14 cellular contexts compared by ENCODE assay signal in the genomic region with DNA sequence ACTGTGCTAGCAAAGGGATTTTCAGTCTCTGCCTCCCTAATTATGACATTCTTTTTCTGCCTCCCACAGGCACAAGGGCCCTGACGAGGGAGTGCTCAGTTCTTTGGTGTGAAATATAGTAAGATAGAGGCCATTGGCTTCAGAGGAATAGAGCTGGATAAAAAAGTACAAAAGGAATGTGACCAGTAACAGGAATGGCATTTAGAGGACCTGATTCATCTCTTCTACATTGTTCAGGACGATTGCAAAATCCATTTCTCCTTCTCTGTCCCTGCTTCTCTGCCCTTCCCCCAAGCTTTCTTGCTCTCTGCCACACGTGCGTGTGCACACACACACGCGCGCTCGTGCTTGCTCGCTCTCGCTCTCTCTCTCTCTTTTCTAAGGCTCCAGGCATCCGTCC.
DNase-seq lines count a peak whose midpoint lies in the region; ATAC-seq and TF ChIP-seq lines count a peak whose summit lies in the region.
"Had no signal": no experiment of that assay in that cellular context is flagged by ENCODE, and none has a peak within 500 bp of the region (broad histone marks: within the 10 kb centered on the region; RNA-seq: fewer than 3 reads in every experiment).

No MANE protein-coding gene starts in this region.

- H3K36me3 ChIP-seq in PC-9 (ENCODE audit: low read depth), result no peaks in the 10 kb centered on the region
- H3K36me3 ChIP-seq: heart left ventricle had no signal

- peak overlapping the region; percentile 15; the same call in 1 of the 2 replicates for H2AFZ ChIP-seq in PC-9

- no peaks in the 10 kb centered on the region for H3K9me2 ChIP-seq in PC-9 (ENCODE audit: insufficient read depth)

- peaks cover 5% of the 10 kb centered on the region for H3K4me1 ChIP-seq in PC-9 (replicated peaks; ENCODE audit: insufficient read depth)
- H3K4me1 ChIP-seq: heart left ventricle, testis had no signal

- H3K9me3 Mint-ChIP-seq in nephron progenitor cell, result peaks cover 33% of the 10 kb centered on the region
- H3K9me3 Mint-ChIP-seq in activated CD4-positive, alpha-beta T cell treated with anti-CD3 and anti-CD28 coated beads for 36 hours (ENCODE audit: low read depth), result peaks cover 18% of the 10 kb centered on the region

- no peaks in the 10 kb centered on the region for H4K20me1 ChIP-seq in PC-9 (ENCODE audit: insufficient read depth)

- DNase-seq in Daoy (ENCODE audit: low read depth), result peak; percentile 79
- peak; percentile 48 to 76 for DNase-seq in PC-9
- DNase-seq in dedifferentiated amniotic fluid mesenchymal stem cell (ENCODE audit: extremely low spot score), result peak; percentile 80
- DNase-seq in nephron progenitor cell, result no peak
- DNase-seq in activated gamma-delta T cell (lab: John Stamatoyannopoulos, UW), result no peak
- no peak for DNase-seq in activated CD4-positive, alpha-beta T cell treated with anti-CD3 and anti-CD28 coated beads for 36 hours
- DNase-seq in cerebellar nuclear complex (lab: John Stamatoyannopoulos, UW), result no peak
- DNase-seq: central memory CD4-positive, alpha-beta T cell; heart left ventricle; NCI-H2171; stimulated activated CD4-positive, alpha-beta T cell treated with anti-CD3 and anti-CD28 coated beads, Interleukin-2, amount 100 ng/mL, for 48 hours; testis had no signal

- POLR2A ChIA-PET in PC-9 (lab: Charles Lee; ENCODE audit: unreplicated experiment), result no interaction called here
- POLR2A ChIA-PET in activated CD4-positive, alpha-beta T cell treated with anti-CD3 and anti-CD28 coated beads for 36 hours (lab: Charles Lee), result no interaction called here

- peaks cover 4% of the 10 kb centered on the region for H3K27me3 Mint-ChIP-seq in nephron progenitor cell (ENCODE audit: low read depth, poor library complexity)
- H3K27me3 Mint-ChIP-seq in activated CD4-positive, alpha-beta T cell treated with anti-CD3 and anti-CD28 coated beads for 36 hours, result no peaks in the 10 kb centered on the region
- H3K27me3 Mint-ChIP-seq: naive thymus-derived CD8-positive, alpha-beta T cell had no signal

- H3K79me2 ChIP-seq in PC-9 (ENCODE audit: low read depth), result no peaks in the 10 kb centered on the region

- no peak overlapping the region for H3K27ac ChIP-seq in PC-9
- H3K27ac ChIP-seq: heart left ventricle, testis had no signal

- H3F3A ChIP-seq in PC-9 (ENCODE audit: insufficient read depth, low read depth), result peaks cover 5% of the 10 kb centered on the region; the same call in 1 of the 2 replicates

- ATAC-seq in activated CD4-positive, alpha-beta T cell treated with anti-CD3 and anti-CD28 coated beads for 36 hours, result no peak
- no peak for ATAC-seq in GM21737 (IDR thresholded peaks at IDR 0.05; ENCODE audit: unreplicated experiment)
- ATAC-seq: naive thymus-derived CD8-positive, alpha-beta T cell had no signal

- peak overlapping the region; percentile 52 for H3K27ac Mint-ChIP-seq in nephron progenitor cell
- H3K27ac Mint-ChIP-seq in activated CD4-positive, alpha-beta T cell treated with anti-CD3 and anti-CD28 coated beads for 36 hours, result no peak overlapping the region
- H3K27ac Mint-ChIP-seq: naive thymus-derived CD8-positive, alpha-beta T cell had no signal

- H3K4me2 ChIP-seq in PC-9, result peak overlapping the region; percentile 48

- H3K36me3 Mint-ChIP-seq in nephron progenitor cell (ENCODE audit: low read depth), result peaks cover 28% of the 10 kb centered on the region
- H3K36me3 Mint-ChIP-seq in activated CD4-positive, alpha-beta T cell treated with anti-CD3 and anti-CD28 coated beads for 36 hours (ENCODE audit: low read depth), result peaks cover 20% of the 10 kb centered on the region

- intact Hi-C loops in PC-9 (cut with micrococcal nuclease; ENCODE audit: unreplicated experiment), result no loop called here
- intact Hi-C loops in activated CD4-positive, alpha-beta T cell treated with anti-CD3 and anti-CD28 coated beads for 36 hours (cut with DNase I, micrococcal nuclease), result no loop called here

- H3K9me3 ChIP-seq in PC-9 (ENCODE audit: insufficient read depth, low read depth), result no peaks in the 10 kb centered on the region
- H3K9me3 ChIP-seq: heart left ventricle, testis had no signal

- CTCF ChIA-PET in PC-9 (lab: Charles Lee), result no interaction called here
- CTCF ChIA-PET in activated CD4-positive, alpha-beta T cell treated with anti-CD3 and anti-CD28 coated beads for 36 hours (lab: Charles Lee), result interaction anchor here (0.7 kb wide), 1 partner anchor 12 kb away, joined by 3 read pairs; no protein-coding TSS in a partner anchor

- TF ChIP-seq CTCF in PC-9 (conservative IDR thresholded peaks at IDR 0.05), result no peak
- no peak for TF ChIP-seq CTCF in nephron progenitor cell (IDR thresholded peaks at IDR 0.05)

- no TSS peak for BruUV-seq in PC-9 (replicated peaks; lab: Mats Ljungman, UMichigan)

- H3K27me3 ChIP-seq in PC-9 (ENCODE audit: insufficient read depth, low read depth), result no peaks in the 10 kb centered on the region
- H3K27me3 ChIP-seq: heart left ventricle, testis had no signal

- no peak overlapping the region for H3K4me3 Mint-ChIP-seq in nephron progenitor cell
- no peak overlapping the region for H3K4me3 Mint-ChIP-seq in activated CD4-positive, alpha-beta T cell treated with anti-CD3 and anti-CD28 coated beads for 36 hours

- H3K4me3 ChIP-seq in PC-9, result no peak overlapping the region
- H3K4me3 ChIP-seq: heart left ventricle, testis had no signal

- H3K4me1 Mint-ChIP-seq in nephron progenitor cell, result peaks cover 19% of the 10 kb centered on the region
- H3K4me1 Mint-ChIP-seq in activated CD4-positive, alpha-beta T cell treated with anti-CD3 and anti-CD28 coated beads for 36 hours, result no peaks in the 10 kb centered on the region

Comparison
In these comparisons a context has a peak if more than half of its experiments do, and no peak if none do; other contexts are left out.
1. DNase-seq: peak in Daoy (single experiment), PC-9 (2 of 2) and dedifferentiated amniotic fluid mesenchymal stem cell (single experiment); none in nephron progenitor cell (single experiment), activated gamma-delta T cell (single experiment), activated CD4-positive, alpha-beta T cell treated with anti-CD3 and anti-CD28 coated beads for 36 hours (single experiment) and cerebellar nuclear complex (0 of 2).